10 cellular contexts compared by ENCODE assay signal in genomic region chr15:63763476-63764123, GRCh38.
DNase-seq lines count a peak whose midpoint lies in the region; ATAC-seq and TF ChIP-seq lines count a peak whose summit lies in the region.
"Had no signal": no experiment of that assay in that cellular context is flagged by ENCODE, and none has a peak within 500 bp of the region (broad histone marks: within the 10 kb centered on the region; RNA-seq: fewer than 3 reads in every experiment).

No MANE protein-coding gene starts in this region.

- no peak for TF ChIP-seq CTCF in SK-N-SH (IDR thresholded peaks at IDR 0.05)

- POLR2A ChIA-PET in SK-N-SH (lab: Yijun Ruan, JAX) = no interaction called here
- POLR2A ChIA-PET in activated CD8-positive, alpha-beta T cell treated with anti-CD3 and anti-CD28 coated beads, Interleukin-2, amount 10 ng/mL, durations not matched to agents 7 days and 5 days (lab: Charles Lee) = no interaction called here

- DNase-seq in SK-N-SH (no peak), non-pigmented ciliary epithelial cell (ENCODE audit: low read depth) (peak; percentile 4), NCI-H524 treated with DMSO at 0.1 percent for 48 hours (lab: John Stamatoyannopoulos, UW) (no peak)
- DNase-seq in activated CD8-positive, alpha-beta T cell treated with anti-CD3 and anti-CD28 coated beads, Interleukin-2, amount 10 ng/mL, durations not matched to agents 7 days and 5 days = peak; percentile 35
- no peak for DNase-seq in NK-92 treated with Interleukin-12 subunit alpha and Interleukin-12 subunit beta, amount 100 ng/mL, for 24 hours (lab: John Stamatoyannopoulos, UW)
- DNase-seq in activated effector memory CD4-positive, alpha-beta T cell treated with anti-CD3 and anti-CD28 coated beads, Interleukin-2, amount 50 U/mL, for 16 hours = no peak
- DNase-seq: 8988T, NCI-H2081 had no signal

- H2AFZ ChIP-seq in SK-N-SH (ENCODE audit: low read depth) = no peak overlapping the region

- WGBS in SK-N-SH (ENCODE audit: low lambda C conversion rate) = 96% methylated on average over 3 of the region's 3 CpGs

- 0 out of 2 replicates have a peak, but pooled peaks cover 2% of the 10 kb centered on the region for H4K20me1 ChIP-seq in SK-N-SH (ENCODE audit: insufficient read depth)

- no peak overlapping the region for H3K9ac ChIP-seq in SK-N-SH

- ATAC-seq in SK-N-SH treated with all-trans-retinoic acid at 6 μM for 48 hours (no peak), HG03135 (IDR thresholded peaks at IDR 0.05; ENCODE audit: unreplicated experiment) (peak; percentile 70)
- peak; percentile 95 for ATAC-seq in activated CD8-positive, alpha-beta T cell treated with anti-CD3 and anti-CD28 coated beads, Interleukin-2, amount 10 ng/mL, durations not matched to agents 7 days and 5 days

- H3K27me3 Mint-ChIP-seq in activated CD8-positive, alpha-beta T cell treated with anti-CD3 and anti-CD28 coated beads, Interleukin-2, amount 10 ng/mL, durations not matched to agents 7 days and 5 days (ENCODE audit: low read depth) = no peaks in the 10 kb centered on the region

- peaks cover 41% of the 10 kb centered on the region for H3K4me1 Mint-ChIP-seq in activated CD8-positive, alpha-beta T cell treated with anti-CD3 and anti-CD28 coated beads, Interleukin-2, amount 10 ng/mL, durations not matched to agents 7 days and 5 days (ENCODE audit: low read depth)

- H3K36me3 Mint-ChIP-seq in activated CD8-positive, alpha-beta T cell treated with anti-CD3 and anti-CD28 coated beads, Interleukin-2, amount 10 ng/mL, durations not matched to agents 7 days and 5 days (ENCODE audit: low read depth) = peaks cover 19% of the 10 kb centered on the region

- no peak overlapping the region for H3K4me2 ChIP-seq in SK-N-SH

- H3F3A ChIP-seq in SK-N-SH (replicated peaks; ENCODE audit: insufficient read depth) = peaks cover 14% of the 10 kb centered on the region

- peak overlapping the region; percentile 61 for H3K4me3 Mint-ChIP-seq in activated CD8-positive, alpha-beta T cell treated with anti-CD3 and anti-CD28 coated beads, Interleukin-2, amount 10 ng/mL, durations not matched to agents 7 days and 5 days

- peak overlapping the region; percentile 79 for H3K27ac Mint-ChIP-seq in activated CD8-positive, alpha-beta T cell treated with anti-CD3 and anti-CD28 coated beads, Interleukin-2, amount 10 ng/mL, durations not matched to agents 7 days and 5 days

- no peaks in the 10 kb centered on the region for H3K9me3 Mint-ChIP-seq in activated CD8-positive, alpha-beta T cell treated with anti-CD3 and anti-CD28 coated beads, Interleukin-2, amount 10 ng/mL, durations not matched to agents 7 days and 5 days (ENCODE audit: insufficient read depth)

- H3K4me1 ChIP-seq in SK-N-SH (ENCODE audit: control insufficient read depth in 1 of 2, insufficient read depth in 2 of 2, low read depth in 1 of 2, low read length in 1 of 2) = peaks cover 0 to 5% of the 10 kb centered on the region in 2 experiments; a peak in 1 of 4 replicates

- peaks cover 34% of the 10 kb centered on the region for H3K79me2 ChIP-seq in SK-N-SH (ENCODE audit: insufficient read depth)

- H3K9me3 ChIP-seq in SK-N-SH = no peaks in the 10 kb centered on the region

- H3K27me3 ChIP-seq in SK-N-SH (ENCODE audit: insufficient read depth) = no peaks in the 10 kb centered on the region

- H3K27ac ChIP-seq in SK-N-SH (ENCODE audit: low read depth in 2 of 2, low read length in 1 of 2) = no peak overlapping the region

- TF ChIP-seq RAD21 in SK-N-SH (IDR thresholded peaks at IDR 0.05; ENCODE audit: low read length) = no peak

- no peaks in the 10 kb centered on the region for H3K9me2 ChIP-seq in SK-N-SH

- no peak overlapping the region for H3K4me3 ChIP-seq in SK-N-SH (ENCODE audit: low read depth in 2 of 2, low read length in 1 of 2)

- CTCF ChIA-PET in SK-N-SH (lab: Yijun Ruan, JAX) = no interaction called here
- CTCF ChIA-PET in activated CD8-positive, alpha-beta T cell treated with anti-CD3 and anti-CD28 coated beads, Interleukin-2, amount 10 ng/mL, durations not matched to agents 7 days and 5 days (lab: Charles Lee) = interaction anchor here (4.6 kb wide), 1 partner anchor 11 kb away, joined by 44 read pairs; no protein-coding TSS in a partner anchor

- peaks cover 0 to 11% of the 10 kb centered on the region in 2 experiments for H3K36me3 ChIP-seq in SK-N-SH (replicated peaks in 1 of 2; ENCODE audit: control insufficient read depth in 1 of 2, insufficient read depth in 2 of 2, low read length in 1 of 2)

- TF ChIP-seq EP300 in SK-N-SH (IDR thresholded peaks at IDR 0.05; ENCODE audit: borderline replicate concordance in 1 of 2, low read depth in 1 of 2, low read length in 1 of 2) = no peak

TF ChIP-seq in SK-N-SH, 30 proteins besides CTCF, POLR2A, EP300 and RAD21 (continues in another document):
- TF ChIP-seq FOSL2 (IDR thresholded peaks at IDR 0.05; ENCODE audit: borderline replicate concordance, low read depth) (no peak), JUND (IDR thresholded peaks at IDR 0.05) (no peak), ELF1 (IDR thresholded peaks at IDR 0.05) (no peak), GATA2 (CRISPR knock-in tag; IDR thresholded peaks at IDR 0.05) (no peak), TEAD4 (IDR thresholded peaks at IDR 0.05; ENCODE audit: borderline replicate concordance, insufficient read depth) (no peak), REST (IDR thresholded peaks at IDR 0.05; ENCODE audit: low read depth, low read length) (no peak)

TF ChIP-seq in SK-N-SH treated with all-trans-retinoic acid at 6 μM for 48 hours, 23 proteins besides CTCF, POLR2A, EP300 and RAD21 (continues in another document):
- no peak for TF ChIP-seq GLIS3 (CRISPR knock-in tag; IDR thresholded peaks at IDR 0.05)
- no peak for TF ChIP-seq ZNF565 (CRISPR knock-in tag; conservative IDR thresholded peaks at IDR 0.05; ENCODE audit: low read depth)
- TF ChIP-seq TOX (CRISPR knock-in tag; IDR thresholded peaks at IDR 0.05; ENCODE audit: borderline replicate concordance) = no peak
- no peak for TF ChIP-seq ZC3H10 (CRISPR knock-in tag; IDR thresholded peaks at IDR 0.05)
- no peak for TF ChIP-seq OSR1 (CRISPR knock-in tag; IDR thresholded peaks at IDR 0.05)
- TF ChIP-seq TCF4 (CRISPR knock-in tag; IDR thresholded peaks at IDR 0.05; ENCODE audit: borderline replicate concordance) = no peak
- TF ChIP-seq SNAI2 (CRISPR knock-in tag; IDR thresholded peaks at IDR 0.05) = no peak
- TF ChIP-seq ZFP3 (CRISPR knock-in tag; IDR thresholded peaks at IDR 0.05) = no peak
- no peak for TF ChIP-seq CREB5 (CRISPR knock-in tag; IDR thresholded peaks at IDR 0.05; ENCODE audit: low read depth)
- TF ChIP-seq CSRNP3 (CRISPR knock-in tag; IDR thresholded peaks at IDR 0.05) = no peak
- no peak for TF ChIP-seq PATZ1 (CRISPR knock-in tag; IDR thresholded peaks at IDR 0.05; ENCODE audit: borderline replicate concordance)
- no peak for TF ChIP-seq POU6F1 (CRISPR knock-in tag; IDR thresholded peaks at IDR 0.05; ENCODE audit: borderline replicate concordance, low read depth)
- no peak for TF ChIP-seq ZFP30 (CRISPR knock-in tag; IDR thresholded peaks at IDR 0.05)

Comparison
In these comparisons a context has a peak if more than half of its experiments do, and no peak if none do; other contexts are left out.
1. DNase-seq: peak in activated CD8-positive, alpha-beta T cell treated with anti-CD3 and anti-CD28 coated beads, Interleukin-2, amount 10 ng/mL, durations not matched to agents 7 days and 5 days (single experiment) and non-pigmented ciliary epithelial cell (single experiment); none in SK-N-SH (single experiment), NK-92 treated with Interleukin-12 subunit alpha and Interleukin-12 subunit beta, amount 100 ng/mL, for 24 hours (single experiment), activated effector memory CD4-positive, alpha-beta T cell treated with anti-CD3 and anti-CD28 coated beads, Interleukin-2, amount 50 U/mL, for 16 hours (single experiment) and NCI-H524 treated with DMSO at 0.1 percent for 48 hours (single experiment).